ENCODE assay signal across 16 cellular contexts in genomic region chr1:168421399-168422004, GRCh38.
DNase-seq lines count a peak whose midpoint lies in the region; ATAC-seq and TF ChIP-seq lines count a peak whose summit lies in the region.
"Had no signal": no experiment of that assay in that cellular context is flagged by ENCODE, and none has a peak within 500 bp of the region (broad histone marks: within the 10 kb centered on the region; RNA-seq: fewer than 3 reads in every experiment).

No MANE protein-coding gene starts in this region.

- H3K27me3 Mint-ChIP-seq in natural killer cell (ENCODE audit: low read depth in 2 of 2) (peaks cover 0 to 5% of the 10 kb centered on the region in 2 donors), glutamatergic neuron (ENCODE audit: unreplicated experiment) (no peaks in the 10 kb centered on the region)
- H3K27me3 Mint-ChIP-seq: dendritic cell treated with granulocyte-macrophage colony-stimulating factor and Interleukin-4, amounts not matched to agents 40 ng/mL and 50 ng/mL, for 4 days had no signal

- no peaks in the 10 kb centered on the region for H3K36me3 Mint-ChIP-seq in activated naive CD4-positive, alpha-beta T cell treated with anti-CD3 and anti-CD28 coated beads, Interleukin-2, amount 50 U/mL, for 72 hours
- H3K36me3 Mint-ChIP-seq in natural killer cell = no peaks in the 10 kb centered on the region
- no peaks in the 10 kb centered on the region for H3K36me3 Mint-ChIP-seq in glutamatergic neuron (ENCODE audit: unreplicated experiment)
- H3K36me3 Mint-ChIP-seq: CD14-positive monocyte had no signal

- peaks cover 13 to 20% of the 10 kb centered on the region in 2 donors for H3K4me1 Mint-ChIP-seq in natural killer cell
- H3K4me1 Mint-ChIP-seq in glutamatergic neuron (ENCODE audit: low read depth, unreplicated experiment) = no peaks in the 10 kb centered on the region

- no peak for DNase-seq in activated CD4-positive, CD25-positive, alpha-beta regulatory T cell treated with anti-CD3 and anti-CD28 coated beads, Interleukin-2, amount 50 U/mL, for 72 hours
- peak; percentile 41 to 62 for DNase-seq in NOMO-1 (lab: John Stamatoyannopoulos, UW; ENCODE audit: unreplicated experiment in 2 of 2)
- DNase-seq in activated naive CD4-positive, alpha-beta T cell treated with anti-CD3 and anti-CD28 coated beads, Interleukin-2, amount 50 U/mL, for 72 hours (ENCODE audit: low spot score in 2 of 2) = no peak
- no peak for DNase-seq in natural killer cell
- DNase-seq in NCI-H82 (lab: John Stamatoyannopoulos, UW) = no peak
- no peak for DNase-seq in glutamatergic neuron
- DNase-seq in GM10266 (ENCODE audit: extremely low spot score) = no peak
- DNase-seq: 8988T; left cardiac atrium; NCI-H1092 treated with DMSO at 0.1 percent for 48 hours; NCI-H2171; NK-92 treated with Interleukin-12 subunit alpha and Interleukin-12 subunit beta, amount 100 ng/mL, for 24 hours had no signal

- ATAC-seq in activated CD4-positive, CD25-positive, alpha-beta regulatory T cell treated with anti-CD3 and anti-CD28 coated beads, Interleukin-2, amount 50 U/mL, for 24 hours = peak; percentile 95 to 96
- peak; percentile 60 to 98 for ATAC-seq in activated naive CD4-positive, alpha-beta T cell treated with anti-CD3 and anti-CD28 coated beads, Interleukin-2, amount 50 U/mL, for 72 hours
- ATAC-seq in natural killer cell = peak; percentile 74 to 95 (median 85)
- ATAC-seq: HCT116 had no signal

- intact Hi-C loops in natural killer cell (cut with micrococcal nuclease) = no loop called here

- peaks cover 0 to 7% of the 10 kb centered on the region in 2 donors for H3K9me3 Mint-ChIP-seq in activated naive CD4-positive, alpha-beta T cell treated with anti-CD3 and anti-CD28 coated beads, Interleukin-2, amount 50 U/mL, for 72 hours
- H3K9me3 Mint-ChIP-seq in natural killer cell (no peaks in the 10 kb centered on the region), glutamatergic neuron (ENCODE audit: unreplicated experiment) (no peaks in the 10 kb centered on the region)
- H3K9me3 Mint-ChIP-seq: dendritic cell treated with granulocyte-macrophage colony-stimulating factor and Interleukin-4, amounts not matched to agents 40 ng/mL and 50 ng/mL, for 4 days had no signal

- H3K4me3 Mint-ChIP-seq in natural killer cell (peak overlapping the region; percentile 69), glutamatergic neuron (ENCODE audit: unreplicated experiment) (no peak overlapping the region)
- H3K4me3 Mint-ChIP-seq: CD14-positive monocyte; dendritic cell treated with granulocyte-macrophage colony-stimulating factor and Interleukin-4, amounts not matched to agents 40 ng/mL and 50 ng/mL, for 4 days had no signal

- no peak for TF ChIP-seq CTCF in natural killer cell (IDR thresholded peaks at IDR 0.05)
- no peak for TF ChIP-seq CTCF in glutamatergic neuron (IDR thresholded peaks at IDR 0.05; ENCODE audit: partially characterized antibody, unreplicated experiment)
- TF ChIP-seq CTCF in GM10266 (IDR thresholded peaks at IDR 0.05; ENCODE audit: control insufficient read depth, insufficient read depth, low read depth, missing control alignments) = no peak

- H3K27ac Mint-ChIP-seq in activated naive CD4-positive, alpha-beta T cell treated with anti-CD3 and anti-CD28 coated beads, Interleukin-2, amount 50 U/mL, for 72 hours = no peak overlapping the region
- H3K27ac Mint-ChIP-seq in natural killer cell (peak overlapping the region; percentile 47 to 64), glutamatergic neuron (ENCODE audit: unreplicated experiment) (no peak overlapping the region)
- H3K27ac Mint-ChIP-seq: CD14-positive monocyte; dendritic cell treated with granulocyte-macrophage colony-stimulating factor and Interleukin-4, amounts not matched to agents 40 ng/mL and 50 ng/mL, for 4 days had no signal

Comparison
In these comparisons a context has a peak if more than half of its experiments do, and no peak if none do; other contexts are left out.
1. DNase-seq: peak in NOMO-1 (2 of 2); none in activated CD4-positive, CD25-positive, alpha-beta regulatory T cell treated with anti-CD3 and anti-CD28 coated beads, Interleukin-2, amount 50 U/mL, for 72 hours (single experiment), activated naive CD4-positive, alpha-beta T cell treated with anti-CD3 and anti-CD28 coated beads, Interleukin-2, amount 50 U/mL, for 72 hours (0 of 2), natural killer cell (single experiment), NCI-H82 (single experiment), glutamatergic neuron (single experiment) and GM10266 (single experiment).
2. H3K27ac Mint-ChIP-seq: peak in natural killer cell (2 of 2); none in activated naive CD4-positive, alpha-beta T cell treated with anti-CD3 and anti-CD28 coated beads, Interleukin-2, amount 50 U/mL, for 72 hours (0 of 2) and glutamatergic neuron (single experiment).
3. Peak in every context shown above with its lines, with median percentiles within 50 percentile points of each other: ATAC-seq.